17 cellular contexts compared by ENCODE assay signal in the genomic region with DNA sequence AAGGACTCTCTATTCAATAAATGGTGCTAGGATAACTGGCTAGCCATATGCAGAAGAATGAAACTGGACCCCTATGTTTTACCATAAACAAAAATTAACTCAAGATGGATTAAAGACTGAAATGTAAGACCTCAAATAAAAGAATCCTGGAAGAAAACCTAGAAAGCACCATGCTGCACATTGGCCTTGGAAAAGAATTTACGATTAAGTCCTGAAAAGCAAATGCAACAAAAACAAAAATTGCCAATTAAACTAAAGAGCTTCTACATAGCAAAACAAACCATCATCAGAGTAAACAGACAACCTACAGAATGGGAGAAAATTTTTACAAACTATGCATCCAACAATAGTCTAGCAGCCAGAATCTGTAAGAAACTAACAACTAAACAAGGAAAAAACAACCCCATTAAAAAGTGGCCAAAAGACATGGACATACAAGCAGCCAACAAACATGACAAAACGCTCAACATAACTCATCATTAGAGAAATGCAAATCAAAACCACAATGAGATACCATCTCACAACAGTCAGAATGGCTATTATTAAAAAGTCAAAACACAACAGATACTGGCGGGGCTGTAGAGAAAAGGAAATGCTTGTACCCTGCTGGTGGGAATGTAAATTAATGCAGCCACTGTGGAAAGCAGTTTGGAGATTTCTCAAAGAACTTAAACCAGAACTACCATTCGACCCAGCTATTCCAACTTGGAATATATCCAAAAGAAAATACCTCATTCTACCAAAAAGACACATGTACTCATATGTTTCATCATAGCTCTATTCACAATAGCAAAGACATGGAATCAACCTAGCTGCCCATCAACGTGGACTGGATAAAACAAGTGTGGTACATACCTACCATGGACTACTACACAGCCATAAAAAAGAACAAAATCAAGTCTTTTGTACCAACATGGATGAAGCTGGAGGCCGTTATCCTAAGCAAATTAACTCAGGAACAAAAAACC. TPM values are rescaled to one million over a fixed set of nuclear protein-coding genes. Genes with fewer than 3 reads are reported as not detected.
DNase-seq lines count a peak whose midpoint lies in the region; ATAC-seq and TF ChIP-seq lines count a peak whose summit lies in the region.
"Had no signal": no experiment of that assay in that cellular context is flagged by ENCODE, and none has a peak within 500 bp of the region (broad histone marks: within the 10 kb centered on the region; RNA-seq: fewer than 3 reads in every experiment).

No MANE protein-coding gene starts in this region.

- H3K4me3 Mint-ChIP-seq in osteocyte (ENCODE audit: unreplicated experiment) = no peak overlapping the region
- H3K4me3 Mint-ChIP-seq: activated T-cell treated with anti-CD3 and anti-CD28 coated beads, Interleukin-2, amount 50 U/mL, for 4 hours; memory B cell; stimulated activated naive CD8-positive, alpha-beta T cell treated with anti-CD3 and anti-CD28 coated beads, Interleukin-15, Interleukin-2, amounts not matched to agents 100 ng/mL and 50 ng/mL, for 24 hours had no signal

- peak; percentile 87 for ATAC-seq in GM18867 (IDR thresholded peaks at IDR 0.05; ENCODE audit: unreplicated experiment)
- peak; percentile 54 for ATAC-seq in HG02798 (IDR thresholded peaks at IDR 0.05; ENCODE audit: poor library complexity, unreplicated experiment)
- no peak for ATAC-seq in left colon
- ATAC-seq: activated T-cell treated with anti-CD3 and anti-CD28 coated beads, Interleukin-2, amount 50 U/mL, for 4 hours had no signal

- no peaks in the 10 kb centered on the region for H3K9me3 Mint-ChIP-seq in osteocyte (ENCODE audit: unreplicated experiment)
- H3K9me3 Mint-ChIP-seq: activated T-cell treated with anti-CD3 and anti-CD28 coated beads, Interleukin-2, amount 50 U/mL, for 4 hours; stimulated activated naive CD8-positive, alpha-beta T cell treated with anti-CD3 and anti-CD28 coated beads, Interleukin-15, Interleukin-2, amounts not matched to agents 100 ng/mL and 50 ng/mL, for 24 hours had no signal

- peak; percentile 6 for TF ChIP-seq CTCF in osteocyte (IDR thresholded peaks at IDR 0.05)

- intact Hi-C loops in left colon (cut with DNase I, micrococcal nuclease) = no loop called here

- DNase-seq in astrocyte of the hippocampus (ENCODE audit: low read depth, low spot score) (peak; percentile 52), osteocyte (ENCODE audit: extremely low spot score, unreplicated experiment) (no peak), GM03348 (ENCODE audit: low spot score) (no peak), MV-4-11 (lab: John Stamatoyannopoulos, UW) (no peak), left colon (no peak)
- DNase-seq in stimulated activated CD4-positive, alpha-beta T cell treated with anti-CD3 and anti-CD28 coated beads, Interleukin-12 subunit alpha, Interleukin-12 subunit beta, amount 100 ng/mL, for 4 hours = no peak
- DNase-seq: activated CD4-positive, alpha-beta T cell treated with anti-CD3 and anti-CD28 coated beads for 48 hours; activated T-cell treated with anti-CD3 and anti-CD28 coated beads, Interleukin-2, amount 50 U/mL, for 4 hours; colonic mucosa; KG1; NCI-H1694; NCI-H774 had no signal

- peaks cover 6% of the 10 kb centered on the region for H3K4me1 Mint-ChIP-seq in osteocyte (ENCODE audit: unreplicated experiment)
- H3K4me1 Mint-ChIP-seq: CD14-positive monocyte, memory B cell had no signal

- H3K36me3 Mint-ChIP-seq in osteocyte (ENCODE audit: unreplicated experiment) = peaks cover 43% of the 10 kb centered on the region
- H3K36me3 Mint-ChIP-seq: CD14-positive monocyte, memory B cell had no signal

- no peaks in the 10 kb centered on the region for H3K27me3 Mint-ChIP-seq in osteocyte (ENCODE audit: unreplicated experiment)

- H3K27ac Mint-ChIP-seq in osteocyte (ENCODE audit: unreplicated experiment) = no peak overlapping the region
- H3K27ac Mint-ChIP-seq: CD14-positive monocyte; memory B cell; stimulated activated naive CD8-positive, alpha-beta T cell treated with anti-CD3 and anti-CD28 coated beads, Interleukin-15, Interleukin-2, amounts not matched to agents 100 ng/mL and 50 ng/mL, for 24 hours had no signal

RNA-seq across cellular contexts. Expression of a gene that starts 30.6 kb away (rescaled TPM):
- 109 and 113 TPM in 2 replicates for total RNA-seq in osteocyte
- 10 to 100 TPM; 77.1 to 80.8 TPM for total RNA-seq in left colon

RNA-seq across cellular contexts. Expression of a gene that starts 31.0 kb away (rescaled TPM):
- total RNA-seq in osteocyte (11.8 and 12.7 TPM in 2 replicates), left colon (10 to 100 TPM; 42.4 to 55.8 TPM)
